Comparison of ENCODE assay signal across 38 cellular contexts in genomic region chr2:101672047-101672446, GRCh38.
"Had no signal": no experiment of that assay in that cellular context is flagged by ENCODE, and none has a peak within 500 bp of the region (broad histone marks: within the 10 kb centered on the region; RNA-seq: fewer than 3 reads in every experiment).

No MANE protein-coding gene starts in this region.

- H3K27ac ChIP-seq: ascending aorta, cardiac muscle cell, VCaP had no signal

- H3K36me3 ChIP-seq: ascending aorta, cardiac muscle cell had no signal

- H3K27me3 Mint-ChIP-seq: activated B cell treated with CpG ODN at 0.5 μM for 24 hours; activated CD4-positive, alpha-beta memory T cell treated with anti-CD3 and anti-CD28 coated beads for 36 hours; activated CD4-positive, alpha-beta T cell treated with anti-CD3 and anti-CD28 coated beads, Interleukin-2, amount 10 ng/mL, durations not matched to agents 24 days and 14 days; activated CD8-positive, alpha-beta T cell treated with anti-CD3 and anti-CD28 coated beads for 36 hours; activated naive CD4-positive, alpha-beta T cell treated with anti-CD3 and anti-CD28 coated beads, Interleukin-2, amount 10 ng/mL, durations not matched to agents 7 days and 5 days; activated naive CD4-positive, alpha-beta T cell treated with anti-CD3 and anti-CD28 coated beads, Interleukin-2, amount 50 U/mL, for 24 hours; activated naive CD8-positive, alpha-beta T cell; activated naive CD8-positive, alpha-beta T cell treated with anti-CD3 and anti-CD28 coated beads, Interleukin-2, amount 10 ng/mL, durations not matched to agents 7 days and 5 days; activated naive CD8-positive, alpha-beta T cell treated with anti-CD3 and anti-CD28 coated beads, Interleukin-2, amount 50 U/mL, for 24 hours; activated T-helper 17 cell treated with anti-CD3 and anti-CD28 coated beads, Interleukin-2, amount 50 U/mL, for 72 hours; brain; central memory CD8-positive, alpha-beta T cell had no signal

- ATAC-seq: activated CD8-positive, alpha-beta T cell treated with anti-CD3 and anti-CD28 coated beads for 36 hours; activated naive CD8-positive, alpha-beta T cell treated with anti-CD3 and anti-CD28 coated beads, Interleukin-2, amount 50 U/mL, for 24 hours; activated T-cell treated with anti-CD3 and anti-CD28 coated beads, Interleukin-2, amount 50 U/mL, for 4 hours; activated T-cell treated with anti-CD3 and anti-CD28 coated beads, Interleukin-2, amount 50 U/mL, for 72 hours; activated T-helper 17 cell treated with anti-CD3 and anti-CD28 coated beads, Interleukin-2, amount 50 U/mL, for 72 hours had no signal

- H3K4me1 ChIP-seq: ascending aorta had no signal

- H3K36me3 Mint-ChIP-seq: activated naive CD4-positive, alpha-beta T cell treated with anti-CD3 and anti-CD28 coated beads, Interleukin-2, amount 50 U/mL, for 24 hours; brain had no signal

- DNase-seq: activated B cell treated with CpG ODN at 0.5 μM for 24 hours; activated CD4-positive, alpha-beta memory T cell treated with anti-CD3 and anti-CD28 coated beads for 36 hours; activated CD4-positive, alpha-beta T cell treated with anti-CD3 and anti-CD28 coated beads for 4 hours; activated CD4-positive, alpha-beta T cell treated with anti-CD3 and anti-CD28 coated beads, Interleukin-2, amount 10 ng/mL, durations not matched to agents 24 days and 14 days; activated CD4-positive, alpha-beta T cell treated with anti-CD3 and anti-CD28 coated beads, Interleukin-2, amount 50 U/mL, for 1 hour; activated CD4-positive, alpha-beta T cell treated with anti-CD3 and anti-CD28 coated beads, Interleukin-2, amount 50 U/mL, for 4 hours; activated CD4-positive, CD25-positive, alpha-beta regulatory T cell treated with anti-CD3 and anti-CD28 coated beads, Interleukin-2, amount 50 U/mL, for 72 hours; activated CD8-positive, alpha-beta memory T cell treated with anti-CD3 and anti-CD28 coated beads, Interleukin-2, amount 50 U/mL, for 4 hours; activated CD8-positive, alpha-beta T cell treated with anti-CD3 and anti-CD28 coated beads for 36 hours; activated gamma-delta T cell; activated naive CD4-positive, alpha-beta T cell treated with anti-CD3 and anti-CD28 coated beads, Interleukin-2, amount 10 ng/mL, durations not matched to agents 7 days and 5 days; activated naive CD4-positive, alpha-beta T cell treated with Interleukin-2 at 50 U/mL for 16 hours; activated naive CD8-positive, alpha-beta T cell treated with anti-CD3 and anti-CD28 coated beads, Interleukin-2, amount 10 ng/mL, durations not matched to agents 7 days and 5 days; activated naive CD8-positive, alpha-beta T cell treated with anti-CD3 and anti-CD28 coated beads, Interleukin-2, amount 50 U/mL, for 24 hours; activated T-cell treated with anti-CD3 and anti-CD28 coated beads for 4 hours; activated T-cell treated with anti-CD3 and anti-CD28 coated beads, Interleukin-2, amount 50 U/mL, for 1 hour; activated T-cell treated with anti-CD3 and anti-CD28 coated beads, Interleukin-2, amount 50 U/mL, for 4 hours; activated T-cell treated with anti-CD3 and anti-CD28 coated beads, Interleukin-2, amount 50 U/mL, for 72 hours; amygdala; anterior cingulate cortex; caudate nucleus; cerebellar nuclear complex; T-helper 1 cell; T-helper 2 cell; T-helper 9 cell had no signal

- H3K4me3 ChIP-seq: ascending aorta, cardiac muscle cell had no signal

- H3K27me3 ChIP-seq: ascending aorta, cardiac muscle cell had no signal

- H3K4me1 Mint-ChIP-seq: activated naive CD4-positive, alpha-beta T cell treated with anti-CD3 and anti-CD28 coated beads, Interleukin-2, amount 50 U/mL, for 24 hours; activated naive CD8-positive, alpha-beta T cell treated with anti-CD3 and anti-CD28 coated beads, Interleukin-2, amount 10 ng/mL, durations not matched to agents 7 days and 5 days; brain; central memory CD8-positive, alpha-beta T cell had no signal

- H3K27ac Mint-ChIP-seq: activated B cell treated with CpG ODN at 0.5 μM for 24 hours; activated CD4-positive, alpha-beta memory T cell treated with anti-CD3 and anti-CD28 coated beads for 36 hours; activated CD4-positive, alpha-beta T cell treated with anti-CD3 and anti-CD28 coated beads, Interleukin-2, amount 10 ng/mL, durations not matched to agents 24 days and 14 days; activated CD8-positive, alpha-beta T cell treated with anti-CD3 and anti-CD28 coated beads for 36 hours; activated naive CD4-positive, alpha-beta T cell treated with anti-CD3 and anti-CD28 coated beads, Interleukin-2, amount 10 ng/mL, durations not matched to agents 7 days and 5 days; activated naive CD8-positive, alpha-beta T cell; activated naive CD8-positive, alpha-beta T cell treated with anti-CD3 and anti-CD28 coated beads, Interleukin-2, amount 10 ng/mL, durations not matched to agents 7 days and 5 days; activated T-cell treated with anti-CD3 and anti-CD28 coated beads, Interleukin-2, amount 50 U/mL, for 72 hours; activated T-helper 1 cell treated with anti-CD3 and anti-CD28 coated beads, Interleukin-12 subunit alpha, Interleukin-12 subunit beta, Interleukin-2, Interleukin-4 antibody, amounts not matched to agents 30 ng/mL and 10 ng/mL and 1 ng/mL, durations not matched to agents 14 hours and 24 hours and 36 hours; activated T-helper 17 cell treated with anti-CD3 and anti-CD28 coated beads, Interleukin-2, amount 50 U/mL, for 72 hours; brain; T-helper 1 cell treated with Interleukin-12 subunit alpha and Interleukin-12 subunit beta and Interleukin-4 antibody, amounts not matched to agents 30 μg/mL and 1 μg/mL, for 36 hours; T-helper 2 cell treated with Interferon-gamma antibody and Interleukin-4, amounts not matched to agents 5 μg/mL and 100 μg/mL, for 36 hours had no signal

- H3K9me3 Mint-ChIP-seq: activated T-helper 17 cell treated with anti-CD3 and anti-CD28 coated beads, Interleukin-2, amount 50 U/mL, for 72 hours; central memory CD8-positive, alpha-beta T cell had no signal

- FAIRE-seq: bronchial epithelial cell, TTC549 had no signal

- H3K4me3 Mint-ChIP-seq: activated B cell treated with CpG ODN at 0.5 μM for 24 hours; activated CD4-positive, alpha-beta memory T cell treated with anti-CD3 and anti-CD28 coated beads for 36 hours; activated CD4-positive, alpha-beta T cell treated with anti-CD3 and anti-CD28 coated beads, Interleukin-2, amount 10 ng/mL, durations not matched to agents 24 days and 14 days; activated CD8-positive, alpha-beta T cell treated with anti-CD3 and anti-CD28 coated beads for 36 hours; activated naive CD4-positive, alpha-beta T cell treated with anti-CD3 and anti-CD28 coated beads, Interleukin-2, amount 10 ng/mL, durations not matched to agents 7 days and 5 days; activated naive CD4-positive, alpha-beta T cell treated with anti-CD3 and anti-CD28 coated beads, Interleukin-2, amount 50 U/mL, for 24 hours; activated naive CD8-positive, alpha-beta T cell; activated naive CD8-positive, alpha-beta T cell treated with anti-CD3 and anti-CD28 coated beads, Interleukin-2, amount 10 ng/mL, durations not matched to agents 7 days and 5 days; activated naive CD8-positive, alpha-beta T cell treated with anti-CD3 and anti-CD28 coated beads, Interleukin-2, amount 50 U/mL, for 24 hours; activated T-cell treated with anti-CD3 and anti-CD28 coated beads, Interleukin-2, amount 50 U/mL, for 4 hours; activated T-cell treated with anti-CD3 and anti-CD28 coated beads, Interleukin-2, amount 50 U/mL, for 72 hours; activated T-helper 1 cell treated with anti-CD3 and anti-CD28 coated beads, Interleukin-12 subunit alpha, Interleukin-12 subunit beta, Interleukin-2, Interleukin-4 antibody, amounts not matched to agents 30 ng/mL and 10 ng/mL and 1 ng/mL, durations not matched to agents 14 hours and 24 hours and 36 hours; activated T-helper 17 cell treated with anti-CD3 and anti-CD28 coated beads, Interleukin-2, amount 50 U/mL, for 72 hours; brain; central memory CD8-positive, alpha-beta T cell; T-helper 1 cell treated with Interleukin-12 subunit alpha and Interleukin-12 subunit beta and Interleukin-4 antibody, amounts not matched to agents 30 μg/mL and 1 μg/mL, for 36 hours; T-helper 2 cell treated with Interferon-gamma antibody and Interleukin-4, amounts not matched to agents 5 μg/mL and 100 μg/mL, for 36 hours had no signal
